ENCODE assay signal across 18 cellular contexts in the genomic region with DNA sequence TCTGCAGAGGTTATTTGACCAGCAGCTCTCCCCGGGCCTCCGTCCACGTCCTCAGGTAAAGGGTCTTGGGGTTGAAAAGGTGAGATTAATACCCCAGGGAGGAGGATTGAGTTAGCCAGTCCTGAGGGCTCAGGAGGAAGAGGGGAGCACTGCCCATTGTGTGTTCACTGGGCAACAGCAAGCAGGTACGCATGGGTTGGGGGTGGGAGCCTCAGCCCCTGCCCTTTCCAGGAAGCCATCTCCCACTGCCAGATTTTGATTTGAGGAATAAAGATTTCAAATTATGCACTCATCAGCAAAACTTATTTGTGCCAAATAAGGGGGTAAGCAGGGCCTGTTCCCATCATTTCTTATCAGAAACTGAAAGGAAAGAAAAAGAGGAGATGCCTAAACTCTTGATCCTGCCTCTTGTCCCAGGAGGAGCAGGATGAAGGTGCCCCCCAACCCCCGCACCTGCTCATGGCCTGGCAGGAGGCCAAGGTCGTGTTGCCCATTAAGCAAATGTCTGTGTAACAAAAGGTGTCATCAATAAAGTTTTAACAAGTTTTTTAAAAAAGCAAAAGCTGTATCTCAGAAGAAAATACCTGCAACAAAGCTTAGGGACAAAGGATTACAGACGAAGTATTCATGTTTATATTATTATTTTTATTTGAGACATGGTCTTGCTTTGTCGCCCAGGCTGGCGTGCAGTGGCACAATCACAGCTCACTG.
DNase-seq lines count a peak whose midpoint lies in the region; ATAC-seq, FAIRE-seq and TF ChIP-seq lines count a peak whose summit lies in the region.
"Had no signal": no experiment of that assay in that cellular context is flagged by ENCODE, and none has a peak within 500 bp of the region (broad histone marks: within the 10 kb centered on the region; RNA-seq: fewer than 3 reads in every experiment).

No MANE protein-coding gene starts in this region.

- peak overlapping the region; percentile 83 for H3K18ac ChIP-seq in trophoblast cell (ENCODE audit: low read length)

- peak overlapping the region; percentile 45 for H2AFZ ChIP-seq in trophoblast cell (ENCODE audit: insufficient read depth, low read length, poor library complexity)

- no peak for ATAC-seq in activated T-cell treated with anti-CD3 and anti-CD28 coated beads, Interleukin-2, amount 50 U/mL, for 72 hours (replicated peaks in 1 of 2)
- peak; percentile 19; the same call in 2 of the 3 replicates for ATAC-seq in RWPE2 (ENCODE audit: low read depth)
- ATAC-seq: left lung had no signal

- H3K4me2 ChIP-seq in trophoblast cell (ENCODE audit: low read length), result no peak overlapping the region

- no peaks in the 10 kb centered on the region for H3K79me2 ChIP-seq in trophoblast cell (ENCODE audit: control insufficient read depth, insufficient read depth, low read length, poor library complexity)

- peak overlapping the region; percentile 86 for H3K14ac ChIP-seq in trophoblast cell (ENCODE audit: low read length)

- H3K36me3 ChIP-seq in RWPE2 (ENCODE audit: low read depth) (no peaks in the 10 kb centered on the region), trophoblast cell (ENCODE audit: control insufficient read depth in 1 of 2, insufficient read depth in 2 of 2, low read length in 2 of 2) (no peaks in the 10 kb centered on the region)
- H3K36me3 ChIP-seq: ascending aorta had no signal

- peak overlapping the region; percentile 99 for H4K91ac ChIP-seq in trophoblast cell (ENCODE audit: low read depth, low read length)

- H2BK120ac ChIP-seq in trophoblast cell (ENCODE audit: insufficient read depth, low read length, poor library complexity), result peak overlapping the region; percentile 96

- peak overlapping the region; percentile 80 for H4K8ac ChIP-seq in trophoblast cell (ENCODE audit: low read depth, low read length)

- no peak overlapping the region for H3K9ac ChIP-seq in trophoblast cell (ENCODE audit: low read length)

- no peak for FAIRE-seq in D721Med (lab: Jason Lieb, UNC)

- peaks cover 5% of the 10 kb centered on the region for H3K4me1 ChIP-seq in RWPE2 (ENCODE audit: insufficient read depth, poor library complexity, severe bottlenecking)
- H3K4me1 ChIP-seq in trophoblast cell (ENCODE audit: control insufficient read depth in 1 of 2, insufficient read depth in 2 of 2, low read length in 2 of 2), result no peaks in the 10 kb centered on the region
- H3K4me1 ChIP-seq: ascending aorta, esophagus muscularis mucosa had no signal

- H3K4me1 Mint-ChIP-seq in activated T-cell treated with anti-CD3 and anti-CD28 coated beads, Interleukin-2, amount 50 U/mL, for 72 hours (ENCODE audit: low read depth), result peaks cover 22% of the 10 kb centered on the region

- peaks cover 0 to 9% of the 10 kb centered on the region in 2 donors for H3K9me3 Mint-ChIP-seq in activated T-cell treated with anti-CD3 and anti-CD28 coated beads, Interleukin-2, amount 50 U/mL, for 72 hours

- peaks cover 19 to 42% of the 10 kb centered on the region in 2 donors for H3K36me3 Mint-ChIP-seq in activated T-cell treated with anti-CD3 and anti-CD28 coated beads, Interleukin-2, amount 50 U/mL, for 72 hours (ENCODE audit: insufficient read depth in 2 of 2)

- peak overlapping the region; percentile 52 for H3K4ac ChIP-seq in trophoblast cell (ENCODE audit: low read depth, low read length)

- no peak for DNase-seq in activated T-cell treated with anti-CD3 and anti-CD28 coated beads, Interleukin-2, amount 50 U/mL, for 72 hours
- DNase-seq in activated T-cell treated with anti-CD3 and anti-CD28 coated beads, Interleukin-2, amount 50 U/mL, for 48 hours, result no peak
- DNase-seq in RWPE2 (ENCODE audit: low spot score), result peak; percentile 8
- DNase-seq in epithelial cell of esophagus (ENCODE audit: low read depth), result no peak
- DNase-seq in trophoblast cell, result no peak
- no peak for DNase-seq in NCI-H748 (lab: John Stamatoyannopoulos, UW; ENCODE audit: unreplicated experiment)
- no peak for DNase-seq in foreskin melanocyte
- no peak for DNase-seq in D721Med (ENCODE audit: insufficient read length, low spot score)
- DNase-seq: activated CD4-positive, alpha-beta T cell treated with anti-CD3 and anti-CD28 coated beads for 48 hours; COR-L47; cortex of kidney; GDM1; left lung; NCI-H1092; SHP77 treated with DMSO at 0.1 percent for 48 hours; T-helper 9 cell had no signal

- H4K12ac ChIP-seq in trophoblast cell (ENCODE audit: low read depth, low read length), result no peak overlapping the region

- H3K4me3 ChIP-seq in RWPE2 (ENCODE audit: severe bottlenecking), result peak overlapping the region; percentile 29
- peak overlapping the region; percentile 85 for H3K4me3 ChIP-seq in epithelial cell of esophagus (ENCODE audit: low read length)
- no peak overlapping the region for H3K4me3 ChIP-seq in trophoblast cell (ENCODE audit: low read depth, low read length)
- H3K4me3 ChIP-seq: ascending aorta, esophagus muscularis mucosa, left lung had no signal

- H3K27me3 Mint-ChIP-seq in activated T-cell treated with anti-CD3 and anti-CD28 coated beads, Interleukin-2, amount 50 U/mL, for 72 hours (ENCODE audit: low read depth), result no peaks in the 10 kb centered on the region

- H3K27ac Mint-ChIP-seq in activated T-cell treated with anti-CD3 and anti-CD28 coated beads, Interleukin-2, amount 50 U/mL, for 72 hours, result peak overlapping the region; percentile 72

- TF ChIP-seq CTCF in RWPE2 (IDR thresholded peaks at IDR 0.05; ENCODE audit: poor library complexity, severe bottlenecking) (no peak), epithelial cell of esophagus (IDR thresholded peaks at IDR 0.05; ENCODE audit: insufficient read depth, low read depth, low read length, missing control alignments) (no peak), D721Med (IDR thresholded peaks at IDR 0.05; ENCODE audit: insufficient read depth, missing control alignments) (no peak)

- H2AK5ac ChIP-seq in trophoblast cell (ENCODE audit: low read length), result peak overlapping the region; percentile 23

- H3K27ac ChIP-seq in RWPE2 (ENCODE audit: poor library complexity, severe bottlenecking), result peak overlapping the region; percentile 48
- H3K27ac ChIP-seq in trophoblast cell (ENCODE audit: low read depth, low read length), result no peak overlapping the region
- H3K27ac ChIP-seq: ascending aorta, esophagus muscularis mucosa, left lung had no signal

- H3K27me3 ChIP-seq in RWPE2 (ENCODE audit: insufficient read depth, poor library complexity, severe bottlenecking) (no peaks in the 10 kb centered on the region), trophoblast cell (ENCODE audit: insufficient read depth, low read length) (no peaks in the 10 kb centered on the region)
- H3K27me3 ChIP-seq: ascending aorta, left lung had no signal

- H2BK12ac ChIP-seq in trophoblast cell (ENCODE audit: low read length), result peak overlapping the region; percentile 94

- H3K4me3 Mint-ChIP-seq in activated T-cell treated with anti-CD3 and anti-CD28 coated beads, Interleukin-2, amount 50 U/mL, for 72 hours, result no peak overlapping the region

- no peaks in the 10 kb centered on the region for H3K9me3 ChIP-seq in RWPE2 (ENCODE audit: severe bottlenecking)
- peaks cover 10% of the 10 kb centered on the region for H3K9me3 ChIP-seq in trophoblast cell (ENCODE audit: insufficient read depth, low read depth, low read length)
- H3K9me3 ChIP-seq: ascending aorta had no signal

- no CpG with 5 or more reads among the region's 9 CpGs for WGBS in trophoblast cell (ENCODE audit: extremely low coverage, insufficient coverage, insufficient read length)

- H3K23ac ChIP-seq in trophoblast cell (ENCODE audit: low read length), result no peak overlapping the region

- H3K79me1 ChIP-seq in trophoblast cell (ENCODE audit: low read length), result peaks cover 7% of the 10 kb centered on the region

- peak overlapping the region; percentile 90 for H2BK5ac ChIP-seq in trophoblast cell (ENCODE audit: low read depth, low read length, poor library complexity)
